Comparison of ENCODE assay signal across 17 cellular contexts in genomic region chr20:50368813-50369224, GRCh38.
A peak's percentile ranks its signal among the peaks of the same experiment; 100 is the strongest.
DNase-seq lines count a peak whose midpoint lies in the region; ATAC-seq and TF ChIP-seq lines count a peak whose summit lies in the region.
"Had no signal": no experiment of that assay in that cellular context is flagged by ENCODE, and none has a peak within 500 bp of the region (broad histone marks: within the 10 kb centered on the region; RNA-seq: fewer than 3 reads in every experiment).

No MANE protein-coding gene starts in this region.

- no peak overlapping the region for H3K4me3 ChIP-seq in BLaER1 treated with 17β-estradiol and CSF1 and Interleukin-3, amounts not matched to agents 10 nM and 100 nM
- H3K4me3 ChIP-seq in body of pancreas (no peak overlapping the region), mesendoderm (ENCODE audit: low read length) (no peak overlapping the region)
- H3K4me3 ChIP-seq: GM23338 had no signal

- H2BK15ac ChIP-seq in mesendoderm (replicated peaks; ENCODE audit: low read depth) = no peak overlapping the region

- H3K4me1 ChIP-seq in BLaER1 treated with 17β-estradiol and CSF1 and Interleukin-3, amounts not matched to agents 10 nM and 100 nM = peaks cover 34 to 84% (median 71%) of the 10 kb centered on the region in 10 experiments
- H3K4me1 ChIP-seq in body of pancreas (peaks cover 50% of the 10 kb centered on the region), mesendoderm (ENCODE audit: control insufficient read depth, low read depth, low read length) (no peaks in the 10 kb centered on the region)

- H3K9me3 Mint-ChIP-seq in activated naive CD8-positive, alpha-beta T cell treated with anti-CD3 and anti-CD28 coated beads, Interleukin-2, amount 50 U/mL, for 24 hours = no peaks in the 10 kb centered on the region
- H3K9me3 Mint-ChIP-seq: activated CD4-positive, alpha-beta memory T cell treated with anti-CD3 and anti-CD28 coated beads, Interleukin-2, amount 10 ng/mL, durations not matched to agents 7 days and 5 days; activated T-helper 2 cell treated with anti-CD3 and anti-CD28 coated beads, Interferon-gamma antibody, Interleukin-2, Interleukin-4, amounts not matched to agents 10 μg/mL and 5 μg/mL and 100 μg/mL, durations not matched to agents 14 hours and 24 hours and 36 hours; GM23338; naive thymus-derived CD8-positive, alpha-beta T cell had no signal

- no peak for TF ChIP-seq POLR2A in body of pancreas (IDR thresholded peaks at IDR 0.05)

- H4K5ac ChIP-seq in mesendoderm (ENCODE audit: low read length) = no peak overlapping the region

- H3K9ac ChIP-seq in BLaER1 treated with 17β-estradiol and CSF1 and Interleukin-3, amounts not matched to agents 10 nM and 100 nM = no peak overlapping the region; a peak in 1 of 22 replicates
- H3K9ac ChIP-seq in mesendoderm (ENCODE audit: low read length) = no peak overlapping the region
- H3K9ac ChIP-seq: KMS-11 had no signal

- H3K4me3 Mint-ChIP-seq in activated naive CD8-positive, alpha-beta T cell treated with anti-CD3 and anti-CD28 coated beads, Interleukin-2, amount 50 U/mL, for 24 hours = no peak overlapping the region
- H3K4me3 Mint-ChIP-seq: activated CD4-positive, alpha-beta memory T cell treated with anti-CD3 and anti-CD28 coated beads, Interleukin-2, amount 10 ng/mL, durations not matched to agents 7 days and 5 days; CD4-positive, CD25-positive, alpha-beta regulatory T cell; GM23338; naive thymus-derived CD8-positive, alpha-beta T cell had no signal

- intact Hi-C loops in body of pancreas (cut with DNase I) = no loop called here

- H3K56ac ChIP-seq in mesendoderm (ENCODE audit: low read length) = no peak overlapping the region

- peak; percentile 72 for DNase-seq in LHCN-M2 (ENCODE audit: low read depth)
- DNase-seq in body of pancreas = no peak
- DNase-seq in mesendoderm = peak; percentile 21
- no peak for DNase-seq in activated gamma-delta T cell (lab: John Stamatoyannopoulos, UW)
- no peak for DNase-seq in activated naive CD8-positive, alpha-beta T cell treated with anti-CD3 and anti-CD28 coated beads, Interleukin-2, amount 50 U/mL, for 24 hours
- DNase-seq in AG20443 (ENCODE audit: low spot score) = no peak
- DNase-seq: activated CD4-positive, alpha-beta memory T cell treated with anti-CD3 and anti-CD28 coated beads, Interleukin-2, amount 10 ng/mL, durations not matched to agents 7 days and 5 days; CD4-positive, CD25-positive, alpha-beta regulatory T cell; NCI-H526 treated with DMSO at 0.1 percent for 48 hours; T-helper 9 cell had no signal

- H3K79me2 ChIP-seq in mesendoderm (ENCODE audit: control insufficient read depth, insufficient read depth, low read length) = no peaks in the 10 kb centered on the region

- no peaks in the 10 kb centered on the region for H3K27me3 ChIP-seq in BLaER1 treated with 17β-estradiol and CSF1 and Interleukin-3, amounts not matched to agents 10 nM and 100 nM
- H3K27me3 ChIP-seq in body of pancreas (no peaks in the 10 kb centered on the region), mesendoderm (ENCODE audit: insufficient read depth, low read length, poor library complexity) (no peaks in the 10 kb centered on the region)

- no peak overlapping the region for H3K4ac ChIP-seq in mesendoderm (ENCODE audit: low read depth, low read length)

- no peak overlapping the region for H3K27ac Mint-ChIP-seq in activated naive CD8-positive, alpha-beta T cell treated with anti-CD3 and anti-CD28 coated beads, Interleukin-2, amount 50 U/mL, for 24 hours
- H3K27ac Mint-ChIP-seq: activated CD4-positive, alpha-beta memory T cell treated with anti-CD3 and anti-CD28 coated beads, Interleukin-2, amount 10 ng/mL, durations not matched to agents 7 days and 5 days; activated T-helper 2 cell treated with anti-CD3 and anti-CD28 coated beads, Interferon-gamma antibody, Interleukin-2, Interleukin-4, amounts not matched to agents 10 μg/mL and 5 μg/mL and 100 μg/mL, durations not matched to agents 14 hours and 24 hours and 36 hours; CD4-positive, CD25-positive, alpha-beta regulatory T cell; GM23338 had no signal

- ATAC-seq in body of pancreas = no peak
- no peak for ATAC-seq in HG02759 (IDR thresholded peaks at IDR 0.05; ENCODE audit: unreplicated experiment)
- no peak for ATAC-seq in activated naive CD8-positive, alpha-beta T cell treated with anti-CD3 and anti-CD28 coated beads, Interleukin-2, amount 50 U/mL, for 24 hours
- ATAC-seq: GM23338; naive thymus-derived CD8-positive, alpha-beta T cell had no signal

- H3K4me1 Mint-ChIP-seq in activated naive CD8-positive, alpha-beta T cell treated with anti-CD3 and anti-CD28 coated beads, Interleukin-2, amount 50 U/mL, for 24 hours = peaks cover 5% of the 10 kb centered on the region
- H3K4me1 Mint-ChIP-seq: GM23338 had no signal

- no peak overlapping the region for H4K8ac ChIP-seq in mesendoderm (ENCODE audit: low read depth, low read length)

- H3K18ac ChIP-seq in mesendoderm (ENCODE audit: low read length) = no peak overlapping the region

- H3K4me2 ChIP-seq in BLaER1 treated with 17β-estradiol and CSF1 and Interleukin-3, amounts not matched to agents 10 nM and 100 nM = peak overlapping the region in 10 of 11 experiments; percentile 20 to 84 (median 74); a peak in 15 of 22 replicates
- no peak overlapping the region for H3K4me2 ChIP-seq in mesendoderm (ENCODE audit: low read length)
- H3K4me2 ChIP-seq: GM23338, KMS-11 had no signal

- H3K23ac ChIP-seq in mesendoderm (ENCODE audit: low read length) = no peak overlapping the region

- no peaks in the 10 kb centered on the region for H3K36me3 Mint-ChIP-seq in activated naive CD8-positive, alpha-beta T cell treated with anti-CD3 and anti-CD28 coated beads, Interleukin-2, amount 50 U/mL, for 24 hours (ENCODE audit: low read depth)
- H3K36me3 Mint-ChIP-seq: brain; CD4-positive, CD25-positive, alpha-beta regulatory T cell had no signal

- no peak for TF ChIP-seq CTCF in body of pancreas (IDR thresholded peaks at IDR 0.05)

- no peak overlapping the region for H2AK5ac ChIP-seq in mesendoderm (ENCODE audit: low read length)

- H2BK5ac ChIP-seq in mesendoderm (ENCODE audit: low read length) = no peak overlapping the region

- H4K20me1 ChIP-seq in BLaER1 treated with 17β-estradiol and CSF1 and Interleukin-3, amounts not matched to agents 10 nM and 100 nM = no peaks in the 10 kb centered on the region

- peak overlapping the region in 4 of 11 experiments; percentile 76 to 82 (median 78); a peak in 6 of 22 replicates for H3K27ac ChIP-seq in BLaER1 treated with 17β-estradiol and CSF1 and Interleukin-3, amounts not matched to agents 10 nM and 100 nM
- H3K27ac ChIP-seq in body of pancreas = peak overlapping the region in 3 of 4 donors; percentile 74 to 84 (median 79)
- no peak overlapping the region for H3K27ac ChIP-seq in mesendoderm (ENCODE audit: low read depth, low read length)
- H3K27ac ChIP-seq: KMS-11 had no signal

- no peaks in the 10 kb centered on the region for H3K79me1 ChIP-seq in mesendoderm (ENCODE audit: low read length)

- peaks cover 0 to 5% (median 0%) of the 10 kb centered on the region in 11 experiments; a peak in 1 of 22 replicates for H3K9me3 ChIP-seq in BLaER1 treated with 17β-estradiol and CSF1 and Interleukin-3, amounts not matched to agents 10 nM and 100 nM (replicated peaks in 1 of 11)
- H3K9me3 ChIP-seq in body of pancreas = no peaks in the 10 kb centered on the region

- WGBS in body of pancreas, 2 donors = 85% methylated on average over 4 of the region's 4 CpGs
- no CpG with 5 or more reads among the region's 4 CpGs for WGBS in mesendoderm (ENCODE audit: extremely low coverage, insufficient coverage, low lambda C conversion rate)

- H3K36me3 ChIP-seq in BLaER1 treated with 17β-estradiol and CSF1 and Interleukin-3, amounts not matched to agents 10 nM and 100 nM = no peaks in the 10 kb centered on the region
- H3K36me3 ChIP-seq in body of pancreas (replicated peaks in 1 of 2; ENCODE audit: insufficient read depth in 1 of 2, low read depth in 2 of 2) = no peaks in the 10 kb centered on the region
- no peaks in the 10 kb centered on the region for H3K36me3 ChIP-seq in mesendoderm (ENCODE audit: control insufficient read depth, insufficient read depth, low read length)

- no peak overlapping the region for H2BK120ac ChIP-seq in mesendoderm (ENCODE audit: low read depth, low read length)

- peaks cover 8% of the 10 kb centered on the region for H3K27me3 Mint-ChIP-seq in activated naive CD8-positive, alpha-beta T cell treated with anti-CD3 and anti-CD28 coated beads, Interleukin-2, amount 50 U/mL, for 24 hours

Comparison
In these comparisons a context has a peak if more than half of its experiments do, and no peak if none do; other contexts are left out.
1. DNase-seq: peak in LHCN-M2 (single experiment) and mesendoderm (single experiment); none in body of pancreas (0 of 4), activated gamma-delta T cell (single experiment), activated naive CD8-positive, alpha-beta T cell treated with anti-CD3 and anti-CD28 coated beads, Interleukin-2, amount 50 U/mL, for 24 hours (single experiment) and AG20443 (single experiment).